Comparison of ENCODE assay signal across 10 cellular contexts in genomic region chr22:35638408-35638807, GRCh38. TPM values are rescaled to one million over a fixed set of nuclear protein-coding genes. Genes with fewer than 3 reads are reported as not detected.
A peak's percentile ranks its signal among the peaks of the same experiment; 100 is the strongest.
DNase-seq lines count a peak whose midpoint lies in the region; ATAC-seq and TF ChIP-seq lines count a peak whose summit lies in the region.
"Had no signal": no experiment of that assay in that cellular context is flagged by ENCODE, and none has a peak within 500 bp of the region (broad histone marks: within the 10 kb centered on the region; RNA-seq: fewer than 3 reads in every experiment).

No MANE protein-coding gene starts in this region.

- H3K9me3 ChIP-seq in SK-N-MC (ENCODE audit: low read depth, low read length) = no peaks in the 10 kb centered on the region
- H3K9me3 ChIP-seq in muscle layer of duodenum (ENCODE audit: control insufficient read depth in 1 of 2, low read length in 2 of 2) = no peaks in the 10 kb centered on the region

- no peak overlapping the region for H3K4me3 ChIP-seq in SK-N-MC
- no peak overlapping the region for H3K4me3 ChIP-seq in fibroblast of villous mesenchyme (ENCODE audit: low read depth, low read length)
- peak overlapping the region in 1 of 2 donors; percentile 0 for H3K4me3 ChIP-seq in muscle layer of duodenum (ENCODE audit: low read depth in 1 of 2, low read length in 2 of 2)

- no peaks in the 10 kb centered on the region for H3K27me3 ChIP-seq in muscle layer of duodenum (ENCODE audit: low read depth, low read length)

- peaks cover 0 to 18% of the 10 kb centered on the region in 2 donors for H3K4me1 ChIP-seq in muscle layer of duodenum (ENCODE audit: control insufficient read depth in 1 of 2, insufficient read depth in 2 of 2, low read length in 2 of 2)

- H3K27ac ChIP-seq in SK-N-MC (peak overlapping the region; percentile 30; the same call in 1 of the 2 replicates), muscle layer of duodenum (ENCODE audit: low read length) (peak overlapping the region; percentile 85)

- no peak for ATAC-seq in HG03045 (IDR thresholded peaks at IDR 0.05; ENCODE audit: unreplicated experiment)
- no peak for ATAC-seq in HG02610 (IDR thresholded peaks at IDR 0.05; ENCODE audit: unreplicated experiment)
- ATAC-seq in HG03025 (IDR thresholded peaks at IDR 0.05; ENCODE audit: low FRiP score, unreplicated experiment) = no peak
- ATAC-seq in GM19455 (IDR thresholded peaks at IDR 0.05; ENCODE audit: unreplicated experiment) = no peak
- ATAC-seq: activated naive CD8-positive, alpha-beta T cell treated with anti-CD3 and anti-CD28 coated beads, Interleukin-2, amount 50 U/mL, for 24 hours had no signal

- H3K36me3 ChIP-seq in SK-N-MC (ENCODE audit: insufficient read depth, low read length) = no peaks in the 10 kb centered on the region
- no peaks in the 10 kb centered on the region for H3K36me3 ChIP-seq in muscle layer of duodenum (ENCODE audit: control insufficient read depth in 1 of 2, insufficient read depth in 2 of 2, low read length in 2 of 2)

- DNase-seq in SK-N-MC (ENCODE audit: low read depth, low spot score) = no peak
- peak; percentile 94 for DNase-seq in fibroblast of villous mesenchyme (ENCODE audit: low read depth)
- DNase-seq in ureter (ENCODE audit: low spot score) = peak; percentile 85
- DNase-seq: activated naive CD8-positive, alpha-beta T cell treated with anti-CD3 and anti-CD28 coated beads, Interleukin-2, amount 50 U/mL, for 24 hours; NCI-H2107 had no signal

- peak overlapping the region; percentile 39 for H3K9ac ChIP-seq in SK-N-MC (ENCODE audit: insufficient read length)

- TF ChIP-seq CTCF in fibroblast of villous mesenchyme (IDR thresholded peaks at IDR 0.05; ENCODE audit: insufficient read depth, low read depth, low read length) = no peak

RNA-seq across cellular contexts. Expression of gene APOL6, which starts 9.8 kb away (rescaled TPM):
- total RNA-seq in fibroblast of villous mesenchyme = 33.8 and 39.3 TPM in 2 replicates
- total RNA-seq in ureter = 37.2 TPM

RNA-seq across cellular contexts. Expression of gene MB, which starts 21.3 kb away (rescaled TPM):
- not detected in 2 replicates for total RNA-seq in fibroblast of villous mesenchyme
- 3.4 TPM for total RNA-seq in ureter
